ENCODE assay signal across 19 cellular contexts in the genomic region with DNA sequence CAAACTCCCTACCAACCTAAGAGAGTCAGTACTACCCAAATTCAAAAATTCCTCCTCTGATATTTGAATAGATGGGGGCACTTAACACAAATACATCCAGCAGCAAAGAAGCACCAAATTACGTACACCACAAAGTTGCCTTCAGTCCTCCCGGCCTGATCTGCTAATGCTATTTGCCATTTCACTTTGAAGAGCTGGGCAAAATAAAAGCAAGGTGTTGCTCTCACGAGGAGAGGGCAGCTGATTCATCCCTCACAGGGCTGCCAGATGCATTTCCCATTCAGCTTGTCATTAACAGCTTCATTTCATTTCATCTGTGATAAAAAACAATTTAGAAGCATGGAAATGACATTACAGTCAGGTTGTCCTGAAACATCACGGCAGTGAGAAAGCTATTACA.
A peak's percentile ranks its signal among the peaks of the same experiment; 100 is the strongest.
DNase-seq lines count a peak whose midpoint lies in the region; ATAC-seq, FAIRE-seq and TF ChIP-seq lines count a peak whose summit lies in the region.
"Had no signal": no experiment of that assay in that cellular context is flagged by ENCODE, and none has a peak within 500 bp of the region (broad histone marks: within the 10 kb centered on the region; RNA-seq: fewer than 3 reads in every experiment).

No MANE protein-coding gene starts in this region.

- H2AFZ ChIP-seq in ACC112 (ENCODE audit: low read length, unreplicated experiment) (no peak overlapping the region), HCT116 (ENCODE audit: low read depth, low read length, poor library complexity, severe bottlenecking) (peak overlapping the region; percentile 11), keratinocyte (ENCODE audit: control insufficient read depth, low read length) (no peak overlapping the region)

- TF ChIP-seq POLR2A in HCT116 (IDR thresholded peaks at IDR 0.05; ENCODE audit: borderline replicate concordance, extremely low read depth, insufficient read depth, insufficient read length) = no peak

- no peak for ATAC-seq in HCT116
- ATAC-seq in SK-N-SH treated with all-trans-retinoic acid at 6 μM for 48 hours = peak; percentile 56
- no peak for ATAC-seq in GM18858 (IDR thresholded peaks at IDR 0.05; ENCODE audit: unreplicated experiment)
- no peak for ATAC-seq in effector memory CD8-positive, alpha-beta T cell (replicated peaks)
- no peak for ATAC-seq in GM21723 (IDR thresholded peaks at IDR 0.05; ENCODE audit: unreplicated experiment)

- dilution Hi-C loops in keratinocyte (cut with MboI; ENCODE audit: extremely low pct_ligation_motif_present, low sequenced_read_pairs) = no loop called here

- no peaks in the 10 kb centered on the region for H3K9me2 ChIP-seq in HCT116 (ENCODE audit: insufficient read depth)

- FAIRE-seq in keratinocyte (lab: Jason Lieb, UNC) = no peak
- FAIRE-seq: colon, GM18507 had no signal

- no peak for TF ChIP-seq CTCF in HCT116 (IDR thresholded peaks at IDR 0.05 in 2 of 3, conservative IDR thresholded peaks at IDR 0.05 in 1 of 3; ENCODE audit: borderline replicate concordance in 1 of 3, insufficient read depth in 1 of 3, low read depth in 2 of 3, low read length in 2 of 3)
- TF ChIP-seq CTCF in keratinocyte (optimal IDR thresholded peaks at IDR 0.05 in 1 of 3, IDR thresholded peaks at IDR 0.05 in 1 of 3, conservative IDR thresholded peaks at IDR 0.05 in 1 of 3; ENCODE audit: extremely low read depth in 1 of 3, insufficient read depth in 2 of 3, low read length in 3 of 3) = no peak

- H3K27me3 ChIP-seq in ACC112 (ENCODE audit: insufficient read depth, low read length) (no peaks in the 10 kb centered on the region), HCT116 (ENCODE audit: insufficient read depth, low read length) (no peaks in the 10 kb centered on the region), keratinocyte (ENCODE audit: control insufficient read depth, extremely low read depth, insufficient read depth, low read length) (no peaks in the 10 kb centered on the region)
- H3K27me3 ChIP-seq: spleen had no signal

- CTCF ChIA-PET in HCT116 (lab: Charles Lee) = no interaction called here

- peaks cover 7 to 11% of the 10 kb centered on the region in 2 donors for H3K9me3 Mint-ChIP-seq in effector memory CD8-positive, alpha-beta T cell
- H3K9me3 Mint-ChIP-seq: activated T-helper 2 cell treated with anti-CD3 and anti-CD28 coated beads, Interferon-gamma antibody, Interleukin-2, Interleukin-4, amounts not matched to agents 10 μg/mL and 5 μg/mL and 100 μg/mL, durations not matched to agents 14 hours and 24 hours and 36 hours had no signal

- no peaks in the 10 kb centered on the region for H3K79me2 ChIP-seq in ACC112 (ENCODE audit: control insufficient read depth, insufficient read depth, low read length, unreplicated experiment)
- H3K79me2 ChIP-seq in HCT116 (ENCODE audit: insufficient read depth, low read length) = no peaks in the 10 kb centered on the region
- H3K79me2 ChIP-seq in keratinocyte (ENCODE audit: control insufficient read depth, insufficient read depth, low read length) = no peaks in the 10 kb centered on the region

- in situ Hi-C loops in ACHN (cut with HindIII; ENCODE audit: low pct_ligation_motif_present, low pct_unique_long_range_greater_than_20kb, low sequenced_read_pairs) = no loop called here

- H3K4me1 Mint-ChIP-seq in effector memory CD8-positive, alpha-beta T cell (ENCODE audit: low read depth in 2 of 2) = no peaks in the 10 kb centered on the region

- H3K4me2 ChIP-seq in HCT116 (ENCODE audit: low read length) = peak overlapping the region; percentile 65
- peak overlapping the region; percentile 39 for H3K4me2 ChIP-seq in keratinocyte (ENCODE audit: control insufficient read depth, extremely low read depth, insufficient read depth, low read depth, low read length)

- H3K4me1 ChIP-seq in ACC112 (ENCODE audit: control insufficient read depth, insufficient read depth, low read length, unreplicated experiment) (peaks cover 32% of the 10 kb centered on the region), HCT116 (ENCODE audit: control insufficient read depth in 1 of 2, insufficient read depth in 2 of 2, low read length in 2 of 2) (peaks cover 18 to 65% of the 10 kb centered on the region in 2 experiments), keratinocyte (ENCODE audit: control insufficient read depth, extremely low read depth, insufficient read depth, low read length) (peaks cover 38% of the 10 kb centered on the region)
- H3K4me1 ChIP-seq: spleen had no signal

- H3K36me3 ChIP-seq in ACC112 (ENCODE audit: insufficient read depth, low read length) (no peaks in the 10 kb centered on the region), HCT116 (ENCODE audit: control insufficient read depth in 1 of 2, insufficient read depth in 2 of 2, low read length in 2 of 2) (no peaks in the 10 kb centered on the region), keratinocyte (ENCODE audit: control insufficient read depth in 2 of 2, extremely low read depth in 1 of 2, insufficient read depth in 2 of 2, low read length in 2 of 2) (no peaks in the 10 kb centered on the region)
- H3K36me3 ChIP-seq: spleen had no signal

- H3K27ac Mint-ChIP-seq in effector memory CD8-positive, alpha-beta T cell = no peak overlapping the region
- H3K27ac Mint-ChIP-seq: activated T-helper 2 cell treated with anti-CD3 and anti-CD28 coated beads, Interferon-gamma antibody, Interleukin-2, Interleukin-4, amounts not matched to agents 10 μg/mL and 5 μg/mL and 100 μg/mL, durations not matched to agents 14 hours and 24 hours and 36 hours had no signal

- no TSS peak for BruUV-seq in HCT116 (replicated peaks; lab: Mats Ljungman, UMichigan)

- H3K4me3 ChIP-seq in ACC112 (ENCODE audit: low read depth, low read length) (peak overlapping the region; percentile 45; the same call in 1 of the 2 replicates), HCT116 (replicated peaks in 1 of 2; ENCODE audit: low read depth in 1 of 2, low read length in 2 of 2) (0 out of 4 replicates have a peak overlapping the region, but pooled peaks of 1 of the 2 experiments have one; percentile 3), keratinocyte (ENCODE audit: control insufficient read depth in 2 of 3, extremely low read depth in 1 of 3, insufficient read depth in 2 of 3, low read depth in 1 of 3, low read length in 3 of 3) (no peak overlapping the region)
- H3K4me3 ChIP-seq: spleen had no signal

- DNase-seq in HCT116 (ENCODE audit: low read depth, low spot score) (no peak), keratinocyte (ENCODE audit: low read depth, low spot score) (no peak), ACHN (no peak)
- no peak for DNase-seq in effector memory CD8-positive, alpha-beta T cell
- DNase-seq: amygdala; left cardiac atrium; NCI-H1694 treated with DMSO at 0.1 percent for 48 hours; OCI-M1; spleen; stimulated activated naive CD4-positive, alpha-beta T cell treated with Interleukin-2 at 50 U/mL for 16 hours had no signal

- no peaks in the 10 kb centered on the region for H3K9me1 ChIP-seq in keratinocyte (ENCODE audit: control insufficient read depth, extremely low read depth, insufficient read depth, low read length)

- H4K20me1 ChIP-seq in HCT116 (ENCODE audit: insufficient read depth) = no peaks in the 10 kb centered on the region
- no peaks in the 10 kb centered on the region for H4K20me1 ChIP-seq in keratinocyte (ENCODE audit: control insufficient read depth, extremely low read depth, insufficient read depth, low read length)

- H3K36me3 Mint-ChIP-seq in effector memory CD8-positive, alpha-beta T cell (ENCODE audit: insufficient read depth) = no peaks in the 10 kb centered on the region

- H3K27me3 Mint-ChIP-seq in effector memory CD8-positive, alpha-beta T cell = no peaks in the 10 kb centered on the region

- H3K4me3 Mint-ChIP-seq in effector memory CD8-positive, alpha-beta T cell = no peak overlapping the region

- H3K9ac ChIP-seq in HCT116 (ENCODE audit: low read length) (no peak overlapping the region), keratinocyte (ENCODE audit: control insufficient read depth, extremely low read depth, insufficient read depth, low read length) (no peak overlapping the region)

- RAD21 ChIA-PET in HCT116 (lab: Charles Lee; ENCODE audit: low non-redundant PET in 1 of 2, low total read pairs in 2 of 2, uncharacterized antibody in 2 of 2, unreplicated experiment in 2 of 2) = no interaction called here

- TF ChIP-seq RAD21 in HCT116 (IDR thresholded peaks at IDR 0.05; ENCODE audit: low read depth) = no peak

- POLR2A ChIA-PET in HCT116 (lab: Charles Lee) = no interaction called here

- intact Hi-C loops in HCT116 (cut with micrococcal nuclease) = no loop called here

- H3K9me3 ChIP-seq in HCT116 (ENCODE audit: control insufficient read depth in 1 of 2, insufficient read depth in 1 of 2, low read depth in 1 of 2, low read length in 2 of 2) (no peaks in the 10 kb centered on the region), keratinocyte (ENCODE audit: control insufficient read depth, low read depth, low read length) (no peaks in the 10 kb centered on the region)
- H3K9me3 ChIP-seq: spleen had no signal

- H3K27ac ChIP-seq in ACC112 (ENCODE audit: low read depth, low read length) = peak overlapping the region; percentile 39; the same call in 1 of the 2 replicates
- no peak overlapping the region for H3K27ac ChIP-seq in HCT116 (ENCODE audit: low read depth, low read length)
- peak overlapping the region; percentile 45 for H3K27ac ChIP-seq in keratinocyte (ENCODE audit: control insufficient read depth, insufficient read depth, low read length)
- H3K27ac ChIP-seq: epithelial cell of prostate, spleen, VCaP had no signal

TF ChIP-seq in HCT116, 20 proteins besides CTCF, POLR2A, EP300 and RAD21 (continues in another document):
- TF ChIP-seq EZH2phosphoT487 (IDR thresholded peaks at IDR 0.05; ENCODE audit: borderline replicate concordance) = no peak
- TF ChIP-seq, protein P1, sequence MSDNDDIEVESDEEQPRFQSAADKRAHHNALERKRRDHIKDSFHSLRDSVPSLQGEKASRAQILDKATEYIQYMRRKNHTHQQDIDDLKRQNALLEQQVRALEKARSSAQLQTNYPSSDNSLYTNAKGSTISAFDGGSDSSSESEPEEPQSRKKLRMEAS (IDR thresholded peaks at IDR 0.05) = no peak
- no peak for TF ChIP-seq ELF1 (IDR thresholded peaks at IDR 0.05; ENCODE audit: borderline replicate concordance, low read depth)
- no peak for TF ChIP-seq CEBPB (IDR thresholded peaks at IDR 0.05; ENCODE audit: low read depth)
- TF ChIP-seq TCF7L2 (IDR thresholded peaks at IDR 0.05; ENCODE audit: borderline replicate concordance, extremely low read depth, insufficient read depth, insufficient read length) = no peak

TF ChIP-seq in SK-N-SH treated with all-trans-retinoic acid at 6 μM for 48 hours, 23 proteins besides CTCF, POLR2A, EP300 and RAD21 (continues in another document):
- TF ChIP-seq ISL1 (CRISPR knock-in tag; IDR thresholded peaks at IDR 0.05) = no peak
- no peak for TF ChIP-seq ARNTL (CRISPR knock-in tag; IDR thresholded peaks at IDR 0.05; ENCODE audit: borderline replicate concordance, low read depth)
- TF ChIP-seq ZNF565 (CRISPR knock-in tag; conservative IDR thresholded peaks at IDR 0.05; ENCODE audit: low read depth) = no peak
